ENCODE assay signal across 1 cellular context in the genomic region with DNA sequence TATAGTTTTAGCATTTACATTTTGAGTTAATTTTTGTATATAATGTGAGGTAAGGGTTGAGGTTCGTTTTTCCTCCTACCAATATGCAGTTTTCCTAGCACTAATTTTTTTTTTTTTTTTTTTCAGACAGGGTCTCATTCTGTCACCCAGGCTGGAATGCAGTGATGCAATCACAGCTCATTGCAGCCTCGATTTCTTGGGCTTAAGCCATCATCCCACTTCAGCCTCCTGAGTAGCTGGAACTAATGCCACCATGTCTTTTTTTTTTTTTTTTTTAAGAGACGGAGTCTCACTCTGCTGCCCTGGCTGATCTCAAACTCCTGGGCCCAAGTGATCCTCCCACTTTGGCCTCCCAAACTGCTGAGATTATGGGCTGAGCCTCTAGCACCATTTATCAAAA.
TF ChIP-seq lines count a peak whose summit lies in the region.

No MANE protein-coding gene starts in this region.

TF ChIP-seq in IMR-90, 13 proteins besides CTCF, POLR2A, EP300 and RAD21:
- TF ChIP-seq CEBPB (IDR thresholded peaks at IDR 0.05; ENCODE audit: low read depth, low read length) = peak; percentile 54; the same call in 1 of the 2 replicates
- no peak for TF ChIP-seq NFE2L2 (IDR thresholded peaks at IDR 0.05; ENCODE audit: low read depth, low read length)
